In the genomic region with DNA sequence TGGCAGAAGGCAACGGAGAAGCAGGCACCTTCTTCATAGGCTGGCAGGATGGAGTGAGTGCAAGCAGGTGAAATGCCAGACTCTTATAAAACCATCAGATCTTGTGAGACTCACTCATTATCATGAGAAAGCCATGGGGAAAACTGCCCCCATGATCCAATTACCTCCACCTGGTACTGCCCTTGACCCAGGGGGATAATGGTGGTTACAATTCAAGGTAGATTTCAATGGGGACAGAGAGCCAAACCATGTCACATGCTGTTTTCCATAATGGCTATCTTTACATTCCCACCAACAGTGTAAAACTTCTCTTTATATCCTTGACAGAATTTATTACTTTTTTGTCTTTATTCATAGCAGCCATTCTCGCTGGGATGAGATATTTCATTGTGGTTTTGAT, we compare ENCODE assay signal across 8 cellular contexts.
"Had no signal": no experiment of that assay in that cellular context is flagged by ENCODE, and none has a peak within 500 bp of the region (broad histone marks: within the 10 kb centered on the region; RNA-seq: fewer than 3 reads in every experiment).

No MANE protein-coding gene starts in this region.

- H3K4me1 Mint-ChIP-seq: IgD-negative memory B cell had no signal

- H3K4me1 ChIP-seq: HAP-1 had no signal

- DNase-seq: GOT3, H7, HFFc6 had no signal

- H3K9me3 ChIP-seq: HAP-1 had no signal

- H3K36me3 Mint-ChIP-seq: IgD-negative memory B cell had no signal

- H3K27me3 Mint-ChIP-seq: IgD-negative memory B cell had no signal

- H3K9me3 Mint-ChIP-seq: HFFc6, IgD-negative memory B cell had no signal

- ATAC-seq: HCT116, HepG2 had no signal

- H3K27ac Mint-ChIP-seq: HFFc6, IgD-negative memory B cell had no signal

- H3K36me3 ChIP-seq: HAP-1 had no signal

- H3K4me3 ChIP-seq: HAP-1 had no signal

- H3K4me3 Mint-ChIP-seq: HFFc6, IgD-negative memory B cell had no signal

- H3K27ac ChIP-seq: HL-60 had no signal
